In genomic region chr1:205013683-205014367, GRCh38 we compare ENCODE assay signal across 10 cellular contexts. TPM values are rescaled to one million over a fixed set of nuclear protein-coding genes. Genes with fewer than 3 reads are reported as not detected.
DNase-seq lines count a peak whose midpoint lies in the region; ATAC-seq and TF ChIP-seq lines count a peak whose summit lies in the region.
"Had no signal": no experiment of that assay in that cellular context is flagged by ENCODE, and none has a peak within 500 bp of the region (broad histone marks: within the 10 kb centered on the region; RNA-seq: fewer than 3 reads in every experiment).

No MANE protein-coding gene starts in this region.

- DNase-seq in NCI-H524 (lab: John Stamatoyannopoulos, UW) (peak; percentile 36 to 46), NCI-H524 treated with DMSO at 0.1 percent for 48 hours (lab: John Stamatoyannopoulos, UW) (no peak), WTC11 (ENCODE audit: low spot score) (no peak), hypothalamus (lab: John Stamatoyannopoulos, UW) (peak in 34 of 51 donors; percentile 11 to 71 (median 42)), uterus (peak; percentile 43 to 71), RWPE1 (ENCODE audit: low spot score) (no peak), SW480 (ENCODE audit: low spot score) (no peak), NCI-H146 treated with DMSO at 0.1 percent for 48 hours (lab: John Stamatoyannopoulos, UW; ENCODE audit: unreplicated experiment) (no peak)
- DNase-seq: activated CD4-positive, CD25-positive, alpha-beta regulatory T cell treated with anti-CD3 and anti-CD28 coated beads, Interleukin-2, amount 50 U/mL, for 72 hours had no signal

- H3K27me3 Mint-ChIP-seq in WTC11 (ENCODE audit: low read depth) = no peaks in the 10 kb centered on the region

- POLR2A ChIA-PET in WTC11 (lab: Charles Lee) (no interaction called here), RWPE1 (lab: Yijun Ruan, JAX; ENCODE audit: low non-redundant PET) (no interaction called here)

- H3K4me3 Mint-ChIP-seq in WTC11 = no peak overlapping the region

- peak; percentile 59 for ATAC-seq in WTC11

- TF ChIP-seq CTCF in WTC11 (IDR thresholded peaks at IDR 0.05) (no peak), uterus (IDR thresholded peaks at IDR 0.05) (no peak), RWPE1 (conservative IDR thresholded peaks at IDR 0.05; ENCODE audit: low read depth) (no peak)

- no peak overlapping the region for H3K27ac Mint-ChIP-seq in WTC11

- no peaks in the 10 kb centered on the region for H3K36me3 Mint-ChIP-seq in WTC11

- H3K4me1 Mint-ChIP-seq in WTC11 = peaks cover 32% of the 10 kb centered on the region

- TF ChIP-seq POLR2A in uterus (IDR thresholded peaks at IDR 0.05) = no peak

- no peaks in the 10 kb centered on the region for H3K36me3 ChIP-seq in uterus

- H3K9me3 Mint-ChIP-seq in WTC11 = no peaks in the 10 kb centered on the region

- H3K4me3 ChIP-seq in uterus = no peak overlapping the region
- H3K4me3 ChIP-seq: skin epidermis had no signal

- H3K4me1 ChIP-seq in uterus = peaks cover 0 to 7% of the 10 kb centered on the region in 2 donors

- intact Hi-C loops in uterus (cut with DNase I; ENCODE audit: low total_unique reads) = no loop called here

- H3K9me3 ChIP-seq in uterus = no peaks in the 10 kb centered on the region

- no peaks in the 10 kb centered on the region for H3K27me3 ChIP-seq in uterus

- H3K27ac ChIP-seq in uterus (no peak overlapping the region), RWPE1 (no peak overlapping the region)
- H3K27ac ChIP-seq: skin epidermis had no signal

- CTCF ChIA-PET in WTC11 (lab: Charles Lee) (interaction anchor here (1.3 to 5.0 kb wide), 7 partner anchors 16 to 267 kb away, joined by 3 to 53 read pairs (median 7); no protein-coding TSS in a partner anchor), RWPE1 (lab: Yijun Ruan, JAX) (interaction anchor here (0.9 to 2.6 kb wide), 2 partner anchors 24 to 48 kb away, joined by 3 to 13 read pairs; no protein-coding TSS in a partner anchor)

TF ChIP-seq in WTC11, 78 proteins besides CTCF, POLR2A, EP300 and RAD21:
- no peak for TF ChIP-seq EMX1 (CRISPR knock-in tag; IDR thresholded peaks at IDR 0.05)
- no peak for TF ChIP-seq ZNF396 (CRISPR knock-in tag; IDR thresholded peaks at IDR 0.05; ENCODE audit: borderline replicate concordance)
TF ChIP-seq in WTC11: peak in this region for 0.

RNA-seq across cellular contexts. Expression of gene CNTN2, which starts 29.2 kb away (rescaled TPM):
- 0.89 to 1.3 TPM (median 1.2 TPM) in 3 replicates for total RNA-seq in WTC11 (2021)
- 1 to 10 TPM in 1 of 4 donors, not detected in 3; 3.0 TPM for total RNA-seq in uterus

Comparison
In these comparisons a context has a peak if more than half of its experiments do, and no peak if none do; other contexts are left out.
1. DNase-seq: peak in NCI-H524 (2 of 2), hypothalamus (34 of 51) and uterus (2 of 2); none in NCI-H524 treated with DMSO at 0.1 percent for 48 hours (single experiment), WTC11 (single experiment), RWPE1 (single experiment), SW480 (single experiment) and NCI-H146 treated with DMSO at 0.1 percent for 48 hours (single experiment).